Comparison of ENCODE assay signal across 19 cellular contexts in genomic region chr1:91784191-91784590, GRCh38.
DNase-seq lines count a peak whose midpoint lies in the region; ATAC-seq, FAIRE-seq and TF ChIP-seq lines count a peak whose summit lies in the region.
"Had no signal": no experiment of that assay in that cellular context is flagged by ENCODE, and none has a peak within 500 bp of the region (broad histone marks: within the 10 kb centered on the region; RNA-seq: fewer than 3 reads in every experiment).

No MANE protein-coding gene starts in this region.

- H3K9me3 Mint-ChIP-seq in nephron, result no peaks in the 10 kb centered on the region
- H3K9me3 Mint-ChIP-seq: activated T-helper 1 cell treated with anti-CD3 and anti-CD28 coated beads, Interleukin-12 subunit alpha, Interleukin-12 subunit beta, Interleukin-2, Interleukin-4 antibody, amounts not matched to agents 30 ng/mL and 10 ng/mL and 1 ng/mL, durations not matched to agents 14 hours and 24 hours and 36 hours; neural crest cell had no signal

- H3K36me3 Mint-ChIP-seq in nephron (ENCODE audit: low read depth), result peaks cover 25% of the 10 kb centered on the region

- H3K4me1 ChIP-seq in hepatocyte (ENCODE audit: insufficient read depth), result peaks cover 25% of the 10 kb centered on the region
- H3K4me1 ChIP-seq: Caco-2 had no signal

- H3K9me2 ChIP-seq in hepatocyte (replicated peaks; ENCODE audit: insufficient read depth), result no peaks in the 10 kb centered on the region

- WGBS in hepatocyte (ENCODE audit: low lambda C conversion rate, missing lambda C conversion rate), result 93% methylated on average over 3 of the region's 3 CpGs

- H4K20me1 ChIP-seq in hepatocyte (ENCODE audit: insufficient read depth, poor library complexity, severe bottlenecking), result no peaks in the 10 kb centered on the region

- H3K27me3 ChIP-seq in hepatocyte, result no peaks in the 10 kb centered on the region

- peak; percentile 67 for ATAC-seq in GM21723 (IDR thresholded peaks at IDR 0.05; ENCODE audit: unreplicated experiment)
- ATAC-seq in HG03520 (IDR thresholded peaks at IDR 0.05; ENCODE audit: unreplicated experiment), result peak; percentile 80
- no peak for ATAC-seq in HG03135 (IDR thresholded peaks at IDR 0.05; ENCODE audit: unreplicated experiment)

- H3K4me3 ChIP-seq in hepatocyte, result no peak overlapping the region

- H3K79me2 ChIP-seq in hepatocyte, result peaks cover 9% of the 10 kb centered on the region

- H2AFZ ChIP-seq in hepatocyte, result no peak overlapping the region

- H3K4me1 Mint-ChIP-seq in nephron, result peaks cover 57% of the 10 kb centered on the region

- peak overlapping the region; percentile 60 to 99 (median 65) for H3K27ac Mint-ChIP-seq in nephron
- H3K27ac Mint-ChIP-seq: activated T-helper 1 cell treated with anti-CD3 and anti-CD28 coated beads, Interleukin-12 subunit alpha, Interleukin-12 subunit beta, Interleukin-2, Interleukin-4 antibody, amounts not matched to agents 30 ng/mL and 10 ng/mL and 1 ng/mL, durations not matched to agents 14 hours and 24 hours and 36 hours had no signal

- H3K4me2 ChIP-seq in hepatocyte, result no peak overlapping the region

- no peaks in the 10 kb centered on the region for H3K36me3 ChIP-seq in hepatocyte (replicated peaks; ENCODE audit: insufficient read depth, low read depth)

- H3K9me3 ChIP-seq in hepatocyte (ENCODE audit: low read depth), result no peaks in the 10 kb centered on the region
- H3K9me3 ChIP-seq: Caco-2 had no signal

- no peak overlapping the region for H3K27ac ChIP-seq in hepatocyte

- TF ChIP-seq CTCF in nephron (IDR thresholded peaks at IDR 0.05; ENCODE audit: unreplicated experiment in 3 of 3) (no peak), hepatocyte (IDR thresholded peaks at IDR 0.05; ENCODE audit: poor library complexity) (no peak)

- H3K27me3 Mint-ChIP-seq in nephron (ENCODE audit: low read depth), result no peaks in the 10 kb centered on the region

- FAIRE-seq in GM12891 (lab: Jason Lieb, UNC), result no peak
- FAIRE-seq: colon, G401.6 had no signal

- no peak for DNase-seq in GM12891 (ENCODE audit: insufficient read length, low spot score)
- DNase-seq in putamen (ENCODE audit: low spot score), result no peak
- no peak for DNase-seq in islet precursor cell
- no peak for DNase-seq in hepatocyte (ENCODE audit: low spot score)
- DNase-seq: activated CD4-positive, alpha-beta T cell treated with anti-CD3 and anti-CD28 coated beads, Interleukin-2, amount 50 U/mL, for 1 hour; Caco-2; erythroblast; hypothalamus; NCI-H2107; SHP77; stimulated activated naive CD4-positive, alpha-beta T cell treated with Interleukin-2 at 50 U/mL for 16 hours had no signal

- no peak for TF ChIP-seq POLR2A in GM12891 (IDR thresholded peaks at IDR 0.05; ENCODE audit: low read depth, low read length)

- no peak overlapping the region for H3K4me3 Mint-ChIP-seq in nephron
- H3K4me3 Mint-ChIP-seq: activated T-helper 1 cell treated with anti-CD3 and anti-CD28 coated beads, Interleukin-12 subunit alpha, Interleukin-12 subunit beta, Interleukin-2, Interleukin-4 antibody, amounts not matched to agents 30 ng/mL and 10 ng/mL and 1 ng/mL, durations not matched to agents 14 hours and 24 hours and 36 hours; neural crest cell had no signal

TF ChIP-seq in GM12891, 5 proteins besides CTCF, POLR2A, EP300 and RAD21:
- TF ChIP-seq POLR2AphosphoS5 (IDR thresholded peaks at IDR 0.05; ENCODE audit: low read depth, low read length), result no peak
- TF ChIP-seq PAX5 (IDR thresholded peaks at IDR 0.05; ENCODE audit: insufficient read depth, low read length, severe bottlenecking), result no peak
- peak; percentile 89; the same call in 1 of the 2 replicates for TF ChIP-seq POU2F2 (IDR thresholded peaks at IDR 0.05; ENCODE audit: low read depth, low read length)
- TF ChIP-seq TAF1 (IDR thresholded peaks at IDR 0.05; ENCODE audit: low read depth, low read length), result no peak
- no peak for TF ChIP-seq SPI1 (IDR thresholded peaks at IDR 0.05; ENCODE audit: low read depth, low read length)
